Comparison of ENCODE assay signal across 1 cellular context in the genomic region with DNA sequence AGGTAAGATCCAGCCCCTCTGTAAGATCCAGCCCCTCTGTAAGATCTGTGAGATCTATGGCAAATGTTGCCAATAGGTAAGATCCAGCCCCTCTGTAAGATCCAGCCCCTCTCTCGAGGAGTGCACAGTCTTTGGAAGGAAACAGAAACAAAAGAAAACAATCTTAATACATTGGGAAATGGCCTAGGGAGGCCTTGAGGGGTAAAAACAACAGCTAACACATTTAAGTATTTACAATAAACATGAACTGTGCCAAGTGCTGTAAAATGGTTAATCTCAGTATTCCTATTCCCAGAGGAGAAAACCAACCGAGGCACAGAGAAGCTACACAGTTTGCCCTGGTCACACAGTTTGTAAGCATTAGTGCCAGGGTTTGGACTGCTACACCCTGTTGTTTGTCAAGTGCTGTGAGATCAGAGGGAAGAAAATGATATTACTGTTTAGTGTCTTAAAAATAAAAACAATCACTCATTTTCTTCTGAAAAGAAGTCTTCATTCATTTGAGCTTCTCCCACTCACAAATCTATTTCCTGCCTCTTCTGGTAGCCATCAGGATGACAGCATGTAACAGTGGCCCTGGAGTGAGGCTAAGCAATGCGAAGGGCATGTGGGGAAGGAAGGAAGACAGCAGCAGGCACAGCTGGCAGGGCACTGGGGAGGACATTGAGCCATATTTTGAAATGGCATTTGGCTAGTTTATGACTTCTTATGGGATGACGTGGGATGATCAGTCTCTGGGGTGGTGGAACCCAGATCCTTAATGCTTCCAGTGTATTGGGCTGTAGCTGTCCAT.
TF ChIP-seq lines count a peak whose summit lies in the region.

No MANE protein-coding gene starts in this region.

TF ChIP-seq in H1, 55 proteins besides CTCF, POLR2A, EP300 and RAD21:
- peak; percentile 44 for TF ChIP-seq MAX (IDR thresholded peaks at IDR 0.05)
- no peak for TF ChIP-seq CTBP2 (IDR thresholded peaks at IDR 0.05; ENCODE audit: borderline replicate concordance, insufficient read depth, insufficient read length, low read length)
